ENCODE assay signal across 15 cellular contexts in the genomic region with DNA sequence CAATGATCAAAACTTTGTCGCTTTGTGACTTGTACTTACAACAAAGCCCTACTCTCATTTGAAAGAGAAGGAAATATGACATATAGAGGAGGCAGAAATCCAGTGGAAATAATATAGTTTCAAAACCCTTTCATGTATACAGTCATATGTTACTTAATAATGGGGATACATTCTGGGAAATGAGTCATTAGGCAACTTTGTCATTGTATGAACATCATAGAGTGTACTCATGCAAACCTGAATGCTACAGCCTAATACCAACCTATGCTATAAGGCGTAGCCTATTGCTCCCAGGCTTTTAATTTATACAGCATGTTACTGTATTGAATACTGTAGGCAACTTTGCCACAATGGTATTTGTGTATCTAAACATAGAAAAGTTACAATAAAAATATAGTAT.
A peak's percentile ranks its signal among the peaks of the same experiment; 100 is the strongest.
DNase-seq lines count a peak whose midpoint lies in the region; ATAC-seq and TF ChIP-seq lines count a peak whose summit lies in the region.
"Had no signal": no experiment of that assay in that cellular context is flagged by ENCODE, and none has a peak within 500 bp of the region (broad histone marks: within the 10 kb centered on the region; RNA-seq: fewer than 3 reads in every experiment).

No MANE protein-coding gene starts in this region.

- no peak for TF ChIP-seq CTCF in foreskin fibroblast (IDR thresholded peaks at IDR 0.05; ENCODE audit: low read depth, low read length)

- no peak overlapping the region for H3K4me3 Mint-ChIP-seq in stimulated activated naive CD8-positive, alpha-beta T cell treated with anti-CD3 and anti-CD28 coated beads, Interleukin-15, amount 100 ng/mL, for 72 hours
- H3K4me3 Mint-ChIP-seq: CD4-positive, alpha-beta memory T cell had no signal

- H3K27me3 Mint-ChIP-seq in stimulated activated naive CD8-positive, alpha-beta T cell treated with anti-CD3 and anti-CD28 coated beads, Interleukin-15, amount 100 ng/mL, for 72 hours, result peaks cover 16% of the 10 kb centered on the region

- peaks cover 6 to 9% of the 10 kb centered on the region in 2 donors for H3K9me3 Mint-ChIP-seq in stimulated activated naive CD8-positive, alpha-beta T cell treated with anti-CD3 and anti-CD28 coated beads, Interleukin-15, amount 100 ng/mL, for 72 hours

- no peak overlapping the region for H3K27ac Mint-ChIP-seq in stimulated activated naive CD8-positive, alpha-beta T cell treated with anti-CD3 and anti-CD28 coated beads, Interleukin-15, amount 100 ng/mL, for 72 hours
- H3K27ac Mint-ChIP-seq: CD4-positive, alpha-beta memory T cell had no signal

- no peak for DNase-seq in stimulated activated naive CD8-positive, alpha-beta T cell treated with anti-CD3 and anti-CD28 coated beads, Interleukin-15, amount 100 ng/mL, for 72 hours
- DNase-seq in stimulated activated naive CD8-positive, alpha-beta T cell treated with anti-CD3 and anti-CD28 coated beads, Interleukin-15, Interleukin-2, amounts not matched to agents 100 U/mL and 50 U/mL, for 24 hours, result no peak
- DNase-seq in amniotic epithelial cell (ENCODE audit: low read depth), result peak; percentile 23
- DNase-seq in foreskin fibroblast, result peak; percentile 2 to 3
- no peak for DNase-seq in germinal center (ENCODE audit: low spot score)
- no peak for DNase-seq in stimulated activated naive CD4-positive, alpha-beta T cell (lab: John Stamatoyannopoulos, UW)
- no peak for DNase-seq in DMS53 treated with DMSO at 0.1 percent for 48 hours (lab: John Stamatoyannopoulos, UW; ENCODE audit: unreplicated experiment)
- DNase-seq: Calu3; CD4-positive, alpha-beta memory T cell; DMS53; H7; NCI-H1930; NCI-H446 treated with DMSO at 0.1 percent for 48 hours; NK-92 treated with Interleukin-12 subunit alpha and Interleukin-12 subunit beta, amount 100 ng/mL, for 24 hours had no signal

- H3K4me3 ChIP-seq in foreskin fibroblast (ENCODE audit: low read depth in 1 of 2, low read length in 2 of 2), result no peak overlapping the region

- peaks cover 23% of the 10 kb centered on the region for H3K4me1 Mint-ChIP-seq in stimulated activated naive CD8-positive, alpha-beta T cell treated with anti-CD3 and anti-CD28 coated beads, Interleukin-15, amount 100 ng/mL, for 72 hours

- ATAC-seq in stimulated activated naive CD8-positive, alpha-beta T cell treated with anti-CD3 and anti-CD28 coated beads, Interleukin-15, amount 100 ng/mL, for 72 hours, result peak; percentile 47
- ATAC-seq in stimulated activated naive CD8-positive, alpha-beta T cell treated with anti-CD3 and anti-CD28 coated beads, Interleukin-15, Interleukin-2, amounts not matched to agents 100 U/mL and 50 U/mL, for 24 hours, result no peak
- no peak for ATAC-seq in GM21381 (IDR thresholded peaks at IDR 0.05; ENCODE audit: unreplicated experiment)

Comparison
In these comparisons a context has a peak if more than half of its experiments do, and no peak if none do; other contexts are left out.
1. DNase-seq: peak in amniotic epithelial cell (single experiment) and foreskin fibroblast (2 of 2); none in stimulated activated naive CD8-positive, alpha-beta T cell treated with anti-CD3 and anti-CD28 coated beads, Interleukin-15, amount 100 ng/mL, for 72 hours (0 of 2), stimulated activated naive CD8-positive, alpha-beta T cell treated with anti-CD3 and anti-CD28 coated beads, Interleukin-15, Interleukin-2, amounts not matched to agents 100 U/mL and 50 U/mL, for 24 hours (single experiment), germinal center (single experiment), stimulated activated naive CD4-positive, alpha-beta T cell (0 of 6) and DMS53 treated with DMSO at 0.1 percent for 48 hours (single experiment).